In the genomic region with DNA sequence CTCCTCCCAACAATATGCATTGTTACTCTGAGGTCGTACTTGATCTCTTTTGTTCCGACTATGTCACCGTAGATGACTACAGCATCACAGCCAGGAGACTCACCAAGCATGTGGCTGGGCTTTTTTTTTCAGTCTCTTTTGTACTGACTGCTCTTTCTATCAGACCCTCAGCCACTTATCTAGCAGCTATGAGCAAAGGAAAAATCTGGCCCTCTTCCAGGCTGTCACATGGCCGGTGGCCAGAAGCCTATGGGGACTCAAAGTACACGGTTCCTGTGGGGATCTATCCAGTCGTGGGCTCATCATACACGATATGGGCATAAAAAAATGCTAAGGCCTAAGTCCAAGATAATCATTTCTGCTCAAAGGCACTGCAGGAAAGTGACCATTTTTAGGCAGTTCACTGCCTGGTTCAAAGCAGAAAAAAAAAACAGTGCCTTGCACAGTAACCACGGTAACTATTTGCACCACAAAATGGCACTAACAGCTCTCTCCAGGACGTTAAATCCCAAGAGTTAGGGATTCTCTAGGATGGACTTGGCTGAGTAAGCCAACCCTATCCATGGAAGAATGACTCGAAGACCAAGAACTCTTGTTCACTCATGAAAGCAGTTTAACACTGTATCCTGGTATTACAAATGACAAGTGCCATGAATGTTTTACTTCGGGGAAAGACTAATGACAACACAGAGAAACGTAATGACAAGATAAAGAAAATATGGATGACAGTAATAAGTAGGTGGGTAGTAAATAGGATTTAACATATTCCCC, we compare ENCODE assay signal across 12 cellular contexts. TPM values are rescaled to one million over a fixed set of nuclear protein-coding genes. Genes with fewer than 3 reads are reported as not detected.
DNase-seq lines count a peak whose midpoint lies in the region; ATAC-seq lines count a peak whose summit lies in the region.
"Had no signal": no experiment of that assay in that cellular context is flagged by ENCODE, and none has a peak within 500 bp of the region (broad histone marks: within the 10 kb centered on the region; RNA-seq: fewer than 3 reads in every experiment).

No MANE protein-coding gene starts in this region.

- H3K4me3 Mint-ChIP-seq in natural killer cell treated with Interleukin-12 subunit alpha and Interleukin-12 subunit beta and Interleukin-15 and Interleukin-18, amount 100 ng/mL, for 72 hours: no peak overlapping the region
- H3K4me3 Mint-ChIP-seq in activated naive CD4-positive, alpha-beta T cell treated with anti-CD3 and anti-CD28 coated beads, Interleukin-2, amount 10 ng/mL, durations not matched to agents 7 days and 5 days: no peak overlapping the region
- H3K4me3 Mint-ChIP-seq: effector memory CD8-positive, alpha-beta T cell had no signal

- ATAC-seq in natural killer cell treated with Interleukin-12 subunit alpha and Interleukin-12 subunit beta and Interleukin-15 and Interleukin-18, amount 100 ng/mL, for 72 hours: no peak
- ATAC-seq in GM21367 (IDR thresholded peaks at IDR 0.05; ENCODE audit: unreplicated experiment): no peak
- ATAC-seq: effector memory CD8-positive, alpha-beta T cell had no signal

- in situ Hi-C loops in G401 (cut with HindIII; ENCODE audit: low sequenced_read_pairs): no loop called here

- H3K4me3 ChIP-seq in ectodermal cell (ENCODE audit: insufficient read depth, low read depth, low read length): no peak overlapping the region

- no peaks in the 10 kb centered on the region for H3K27me3 Mint-ChIP-seq in natural killer cell treated with Interleukin-12 subunit alpha and Interleukin-12 subunit beta and Interleukin-15 and Interleukin-18, amount 100 ng/mL, for 72 hours
- no peaks in the 10 kb centered on the region for H3K27me3 Mint-ChIP-seq in activated naive CD4-positive, alpha-beta T cell treated with anti-CD3 and anti-CD28 coated beads, Interleukin-2, amount 10 ng/mL, durations not matched to agents 7 days and 5 days
- H3K27me3 Mint-ChIP-seq: effector memory CD8-positive, alpha-beta T cell had no signal

- H3K27me3 ChIP-seq in ectodermal cell (ENCODE audit: control insufficient read depth, insufficient read depth, low read length, poor library complexity, severe bottlenecking): no peaks in the 10 kb centered on the region

- no peaks in the 10 kb centered on the region for H3K4me1 Mint-ChIP-seq in natural killer cell treated with Interleukin-12 subunit alpha and Interleukin-12 subunit beta and Interleukin-15 and Interleukin-18, amount 100 ng/mL, for 72 hours (ENCODE audit: low read depth in 2 of 2)
- peaks cover 2% of the 10 kb centered on the region for H3K4me1 Mint-ChIP-seq in activated naive CD4-positive, alpha-beta T cell treated with anti-CD3 and anti-CD28 coated beads, Interleukin-2, amount 10 ng/mL, durations not matched to agents 7 days and 5 days

- H3K36me3 ChIP-seq in ectodermal cell (ENCODE audit: control insufficient read depth, insufficient read depth, low read length): no peaks in the 10 kb centered on the region

- 75 to 78% methylated on average over 12 of the region's 12 CpGs for WGBS in ectodermal cell, 2 experiments

- no peaks in the 10 kb centered on the region for H3K9me3 ChIP-seq in ectodermal cell (ENCODE audit: control insufficient read depth, low read length)

- H3K9me3 Mint-ChIP-seq in natural killer cell treated with Interleukin-12 subunit alpha and Interleukin-12 subunit beta and Interleukin-15 and Interleukin-18, amount 100 ng/mL, for 72 hours: no peaks in the 10 kb centered on the region
- H3K9me3 Mint-ChIP-seq in activated naive CD4-positive, alpha-beta T cell treated with anti-CD3 and anti-CD28 coated beads, Interleukin-2, amount 10 ng/mL, durations not matched to agents 7 days and 5 days: no peaks in the 10 kb centered on the region
- H3K9me3 Mint-ChIP-seq: effector memory CD8-positive, alpha-beta T cell had no signal

- H3K27ac ChIP-seq in ectodermal cell (ENCODE audit: insufficient read depth, low read depth, low read length, poor library complexity, severe bottlenecking): peak overlapping the region; percentile 16
- H3K27ac ChIP-seq: RWPE1 had no signal

- H3K36me3 Mint-ChIP-seq in natural killer cell treated with Interleukin-12 subunit alpha and Interleukin-12 subunit beta and Interleukin-15 and Interleukin-18, amount 100 ng/mL, for 72 hours: peaks cover 4% of the 10 kb centered on the region
- peaks cover 20% of the 10 kb centered on the region for H3K36me3 Mint-ChIP-seq in activated naive CD4-positive, alpha-beta T cell treated with anti-CD3 and anti-CD28 coated beads, Interleukin-2, amount 10 ng/mL, durations not matched to agents 7 days and 5 days

- no peaks in the 10 kb centered on the region for H3K4me1 ChIP-seq in ectodermal cell (ENCODE audit: control insufficient read depth, insufficient read depth, low read length)

- CTCF ChIA-PET in activated naive CD4-positive, alpha-beta T cell treated with anti-CD3 and anti-CD28 coated beads, Interleukin-2, amount 10 ng/mL, durations not matched to agents 7 days and 5 days (lab: Charles Lee): interaction anchor here (1.3 kb wide), 1 partner anchor 131 kb away, joined by 3 read pairs; no protein-coding TSS in a partner anchor

- H3K27ac Mint-ChIP-seq in natural killer cell treated with Interleukin-12 subunit alpha and Interleukin-12 subunit beta and Interleukin-15 and Interleukin-18, amount 100 ng/mL, for 72 hours: no peak overlapping the region
- H3K27ac Mint-ChIP-seq in activated naive CD4-positive, alpha-beta T cell treated with anti-CD3 and anti-CD28 coated beads, Interleukin-2, amount 10 ng/mL, durations not matched to agents 7 days and 5 days: no peak overlapping the region
- H3K27ac Mint-ChIP-seq: effector memory CD8-positive, alpha-beta T cell had no signal

- DNase-seq in G401 (ENCODE audit: low spot score) (peak; percentile 27), NCI-H446 treated with DMSO at 0.1 percent for 48 hours (lab: John Stamatoyannopoulos, UW) (peak; percentile 39), myocyte (ENCODE audit: low read depth) (peak; percentile 32), mesenteric fat pad (ENCODE audit: low spot score) (no peak)
- DNase-seq in natural killer cell treated with Interleukin-12 subunit alpha and Interleukin-12 subunit beta and Interleukin-15 and Interleukin-18, amount 100 ng/mL, for 72 hours (ENCODE audit: low spot score): no peak
- DNase-seq in activated naive CD4-positive, alpha-beta T cell treated with anti-CD3 and anti-CD28 coated beads, Interleukin-2, amount 10 ng/mL, durations not matched to agents 7 days and 5 days: no peak
- DNase-seq: effector memory CD8-positive, alpha-beta T cell; midbrain; stimulated activated CD4-positive, alpha-beta T cell treated with anti-CD3 and anti-CD28 coated beads, Interleukin-2, amount 100 ng/mL, for 48 hours had no signal

RNA-seq across cellular contexts. Expression of gene SHQ1, which starts 50.3 kb away (rescaled TPM):
- total RNA-seq in G401 (2014; rRNA removed; shearing (Covaris generic)): 28.9 and 32.0 TPM in 2 replicates
- 19.8 TPM for polyA plus RNA-seq in ectodermal cell (2013, experiment 1 of 4)
- 22.4 TPM for polyA plus RNA-seq in ectodermal cell (2013, experiment 2 of 4)
- 13.3 TPM for polyA plus RNA-seq in ectodermal cell (2013, experiment 3 of 4)
- 15.0 TPM for polyA plus RNA-seq in ectodermal cell (2013, experiment 4 of 4)
- total RNA-seq in myocyte (24.0 and 33.4 TPM in 2 replicates), mesenteric fat pad (16.9 TPM)
- polyA plus RNA-seq in myocyte (2012): 13.5 TPM
- total RNA-seq in natural killer cell treated with Interleukin-12 subunit alpha and Interleukin-12 subunit beta and Interleukin-15 and Interleukin-18, amount 100 ng/mL, for 72 hours: 10 to 100 TPM; 28.9 to 59.1 TPM

Comparison
In these comparisons a context has a peak if more than half of its experiments do, and no peak if none do; other contexts are left out.
1. DNase-seq: peak in G401 (single experiment), NCI-H446 treated with DMSO at 0.1 percent for 48 hours (single experiment) and myocyte (single experiment); none in natural killer cell treated with Interleukin-12 subunit alpha and Interleukin-12 subunit beta and Interleukin-15 and Interleukin-18, amount 100 ng/mL, for 72 hours (single experiment), mesenteric fat pad (single experiment) and activated naive CD4-positive, alpha-beta T cell treated with anti-CD3 and anti-CD28 coated beads, Interleukin-2, amount 10 ng/mL, durations not matched to agents 7 days and 5 days (single experiment).